8 cellular contexts compared by ENCODE assay signal in the genomic region with DNA sequence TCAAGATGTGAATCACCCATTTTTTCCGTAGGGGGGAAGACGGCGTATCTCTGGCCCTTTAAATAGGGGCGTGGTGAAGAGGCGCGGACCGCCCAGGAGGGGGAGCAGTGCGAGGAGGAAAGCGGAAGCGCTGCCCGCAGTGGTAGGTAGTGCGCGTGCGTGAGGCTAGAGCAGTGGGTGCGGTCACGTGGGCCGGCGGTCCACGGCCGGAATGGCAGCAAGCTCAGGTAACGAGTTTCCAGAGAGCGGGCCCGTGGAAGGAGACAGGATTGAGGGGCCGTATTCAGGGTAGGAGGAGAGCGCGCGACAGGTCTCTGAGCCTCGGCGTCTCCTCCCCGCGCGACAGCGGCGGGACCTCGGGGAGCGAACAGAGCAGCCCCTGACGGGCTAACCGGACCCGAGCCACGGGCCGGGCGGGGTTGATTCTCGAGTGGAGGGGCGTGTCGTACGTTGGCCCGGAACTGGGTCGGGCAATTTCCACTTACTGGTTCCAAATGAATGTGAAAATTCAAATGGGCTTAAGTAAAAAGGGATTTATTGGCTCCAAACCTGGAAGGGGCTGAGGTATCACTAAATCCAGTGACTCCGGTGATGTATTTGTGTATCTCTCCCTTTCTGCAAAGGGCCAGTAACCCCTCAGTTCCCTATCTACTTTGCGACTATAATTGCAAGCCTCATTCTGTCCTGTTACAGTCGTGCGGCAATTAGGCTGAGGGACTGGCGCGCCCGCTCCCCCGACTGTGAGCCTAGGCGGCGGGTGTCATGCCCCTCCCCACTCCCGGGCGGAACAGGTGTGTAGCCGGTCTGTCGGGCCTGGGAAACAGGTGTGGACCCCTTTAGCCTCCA. TPM values are rescaled to one million over a fixed set of nuclear protein-coding genes. Genes with fewer than 3 reads are reported as not detected.
A peak's percentile ranks its signal among the peaks of the same experiment; 100 is the strongest.
DNase-seq lines count a peak whose midpoint lies in the region; ATAC-seq, FAIRE-seq and TF ChIP-seq lines count a peak whose summit lies in the region.

A gene with protein sequence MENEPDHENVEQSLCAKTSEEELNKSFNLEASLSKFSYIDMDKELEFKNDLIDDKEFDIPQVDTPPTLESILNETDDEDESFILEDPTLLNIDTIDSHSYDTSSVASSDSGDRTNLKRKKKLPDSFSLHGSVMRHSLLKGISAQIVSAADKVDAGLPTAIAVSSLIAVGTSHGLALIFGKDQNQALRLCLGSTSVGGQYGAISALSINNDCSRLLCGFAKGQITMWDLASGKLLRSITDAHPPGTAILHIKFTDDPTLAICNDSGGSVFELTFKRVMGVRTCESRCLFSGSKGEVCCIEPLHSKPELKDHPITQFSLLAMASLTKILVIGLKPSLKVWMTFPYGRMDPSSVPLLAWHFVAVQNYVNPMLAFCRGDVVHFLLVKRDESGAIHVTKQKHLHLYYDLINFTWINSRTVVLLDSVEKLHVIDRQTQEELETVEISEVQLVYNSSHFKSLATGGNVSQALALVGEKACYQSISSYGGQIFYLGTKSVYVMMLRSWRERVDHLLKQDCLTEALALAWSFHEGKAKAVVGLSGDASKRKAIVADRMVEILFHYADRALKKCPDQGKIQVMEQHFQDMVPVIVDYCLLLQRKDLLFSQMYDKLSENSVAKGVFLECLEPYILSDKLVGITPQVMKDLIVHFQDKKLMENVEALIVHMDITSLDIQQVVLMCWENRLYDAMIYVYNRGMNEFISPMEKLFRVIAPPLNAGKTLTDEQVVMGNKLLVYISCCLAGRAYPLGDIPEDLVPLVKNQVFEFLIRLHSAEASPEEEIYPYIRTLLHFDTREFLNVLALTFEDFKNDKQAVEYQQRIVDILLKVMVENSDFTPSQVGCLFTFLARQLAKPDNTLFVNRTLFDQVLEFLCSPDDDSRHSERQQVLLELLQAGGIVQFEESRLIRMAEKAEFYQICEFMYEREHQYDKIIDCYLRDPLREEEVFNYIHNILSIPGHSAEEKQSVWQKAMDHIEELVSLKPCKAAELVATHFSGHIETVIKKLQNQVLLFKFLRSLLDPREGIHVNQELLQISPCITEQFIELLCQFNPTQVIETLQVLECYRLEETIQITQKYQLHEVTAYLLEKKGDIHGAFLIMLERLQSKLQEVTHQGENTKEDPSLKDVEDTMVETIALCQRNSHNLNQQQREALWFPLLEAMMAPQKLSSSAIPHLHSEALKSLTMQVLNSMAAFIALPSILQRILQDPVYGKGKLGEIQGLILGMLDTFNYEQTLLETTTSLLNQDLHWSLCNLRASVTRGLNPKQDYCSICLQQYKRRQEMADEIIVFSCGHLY (N-terminal part only) (plus strand): TSS at position 168 of the 846 bp plus-strand sequence. CDS start 12,467 bp downstream, outside the sequence.

- DNase-seq in GM19239 (ENCODE audit: insufficient read length, low spot score) (peak; percentile 85), NCI-H524 (lab: John Stamatoyannopoulos, UW) (peak; percentile 96), coronary artery (ENCODE audit: low spot score) (peak; percentile 97), left colon (peak; percentile 95 to 96)
- DNase-seq in activated CD4-positive, alpha-beta T cell treated with anti-CD3 and anti-CD28 coated beads for 4 hours, result peak; percentile 97
- peak; percentile 97 for DNase-seq in stimulated activated CD4-positive, alpha-beta T cell treated with anti-CD3 and anti-CD28 coated beads, Interleukin-1b, Interleukin-23, amount 100 ng/mL, for 48 hours

- H4K20me1 ChIP-seq in BLaER1, result peaks cover 26% of the 10 kb centered on the region; the same call in 1 of the 2 replicates

- intact Hi-C loops in left colon (cut with DNase I, micrococcal nuclease), result no loop called here

- TF ChIP-seq CTCF in coronary artery (IDR thresholded peaks at IDR 0.05), result peak; percentile 46

- peaks cover 22% of the 10 kb centered on the region for H3K4me1 ChIP-seq in BLaER1

- ATAC-seq in HG03457 (IDR thresholded peaks at IDR 0.05; ENCODE audit: unreplicated experiment) (peak; percentile 68), left colon (peak; percentile 92)

- no peaks in the 10 kb centered on the region for H3K9me3 ChIP-seq in BLaER1

- peak; percentile 93 for FAIRE-seq in GM19239 (lab: Jason Lieb, UNC)

- H3K9ac ChIP-seq in BLaER1, result peak within 1 kb of the TSS; percentile 76

- H3K4me2 ChIP-seq in BLaER1, result peak within 1 kb of the TSS; percentile 97

- no peaks in the 10 kb centered on the region for H3K27me3 ChIP-seq in BLaER1

- H3K36me3 ChIP-seq in BLaER1, result peaks cover 8% of the 10 kb centered on the region; the same call in 1 of the 2 replicates

- H3K4me3 ChIP-seq in BLaER1, result peak within 1 kb of the TSS; percentile 79
- peak within 1 kb of the TSS; percentile 82 for H3K4me3 ChIP-seq in coronary artery

- H3K27ac ChIP-seq in BLaER1 (peak within 1 kb of the TSS; percentile 57), coronary artery (peak within 1 kb of the TSS; percentile 58 to 80)

RNA-seq across cellular contexts. Expression of the gene that starts here (rescaled TPM):
- total RNA-seq in left colon, result 10 to 100 TPM; 65.1 to 69.0 TPM

Comparison
In these comparisons a context has a peak if more than half of its experiments do, and no peak if none do; other contexts are left out.
1. Peak in every context shown above with its lines: DNase-seq, ATAC-seq, H3K4me3 ChIP-seq and H3K27ac ChIP-seq.